20 cellular contexts compared by ENCODE assay signal in the genomic region with DNA sequence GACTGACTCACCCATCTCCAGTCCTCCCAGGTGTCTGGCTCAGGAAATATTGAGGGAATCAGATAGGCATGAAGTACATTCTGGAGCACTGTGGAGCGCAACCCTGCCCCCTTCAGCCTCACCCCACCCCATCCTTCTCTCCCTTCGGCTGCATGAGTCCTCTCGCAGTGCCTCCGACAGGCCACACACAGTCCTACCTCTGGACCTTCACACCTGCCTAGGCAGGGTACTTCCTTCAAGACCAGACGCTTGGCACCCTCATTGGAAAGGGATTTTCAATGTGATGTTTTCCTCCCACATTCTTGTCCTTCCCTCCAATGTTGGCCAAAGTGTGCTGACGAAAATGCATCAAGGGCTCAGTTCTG. TPM values are rescaled to one million over a fixed set of nuclear protein-coding genes. Genes with fewer than 3 reads are reported as not detected.
"Had no signal": no experiment of that assay in that cellular context is flagged by ENCODE, and none has a peak within 500 bp of the region (broad histone marks: within the 10 kb centered on the region; RNA-seq: fewer than 3 reads in every experiment).

No MANE protein-coding gene starts in this region.

- H3K27ac Mint-ChIP-seq: dendritic cell treated with granulocyte-macrophage colony-stimulating factor and Interleukin-4, amounts not matched to agents 40 ng/mL and 50 ng/mL, for 4 days; effector memory CD8-positive, alpha-beta T cell; mesothelial cell of epicardium; natural killer cell treated with Interleukin-12 subunit alpha and Interleukin-12 subunit beta and Interleukin-15 and Interleukin-18, amount 100 ng/mL, for 72 hours; neural progenitor cell; progenitor cell of endocrine pancreas had no signal

- H3K27me3 ChIP-seq: neural progenitor cell, ovary had no signal

- H3K9me3 ChIP-seq: ovary had no signal

- H3K4me3 Mint-ChIP-seq: dendritic cell treated with granulocyte-macrophage colony-stimulating factor and Interleukin-4, amounts not matched to agents 40 ng/mL and 50 ng/mL, for 4 days; effector memory CD8-positive, alpha-beta T cell; mesothelial cell of epicardium; natural killer cell treated with Interleukin-12 subunit alpha and Interleukin-12 subunit beta and Interleukin-15 and Interleukin-18, amount 100 ng/mL, for 72 hours; neural progenitor cell had no signal

- H3K9ac ChIP-seq: neural progenitor cell had no signal

- ATAC-seq: effector memory CD8-positive, alpha-beta T cell; left lung; lower lobe of right lung; right cardiac atrium; upper lobe of right lung had no signal

- H3K4me2 ChIP-seq: neural progenitor cell, smooth muscle cell had no signal

- H3K4me1 ChIP-seq: left lung, lower lobe of right lung, neural progenitor cell, tibial artery, upper lobe of right lung had no signal

- FAIRE-seq: islet of Langerhans had no signal

- H3K36me3 ChIP-seq: left lung, lower lobe of right lung, neural progenitor cell, ovary, tibial artery, upper lobe of right lung had no signal

- H3K36me3 Mint-ChIP-seq: mesothelial cell of epicardium, neural progenitor cell had no signal

- H3K4me3 ChIP-seq: left lung, lower lobe of right lung, neural progenitor cell, ovary, smooth muscle cell, tibial artery, upper lobe of right lung had no signal

- H2AFZ ChIP-seq: neural progenitor cell had no signal

- DNase-seq: effector memory CD8-positive, alpha-beta T cell; erythroblast; foreskin melanocyte; hippocampal formation; left lung; lower lobe of right lung; nucleus accumbens; ovary; right cardiac atrium; stimulated activated CD4-positive, alpha-beta T cell treated with anti-CD3 and anti-CD28 coated beads, Interleukin-2, amount 100 ng/mL, for 48 hours; stimulated activated naive CD4-positive, alpha-beta T cell treated with Interleukin-2 at 50 U/mL for 16 hours; tibial artery; upper lobe of right lung had no signal

- H3K27ac ChIP-seq: left lung, lower lobe of right lung, neural progenitor cell, ovary, tibial artery, upper lobe of right lung had no signal

RNA-seq across cellular contexts. Expression of gene PPP2R2C, which starts 26.8 kb away (rescaled TPM):
- total RNA-seq: lower lobe of right lung; natural killer cell treated with Interleukin-12 subunit alpha and Interleukin-12 subunit beta and Interleukin-15 and Interleukin-18, amount 100 ng/mL, for 72 hours had no signal
